7 cellular contexts compared by ENCODE assay signal in the genomic region with DNA sequence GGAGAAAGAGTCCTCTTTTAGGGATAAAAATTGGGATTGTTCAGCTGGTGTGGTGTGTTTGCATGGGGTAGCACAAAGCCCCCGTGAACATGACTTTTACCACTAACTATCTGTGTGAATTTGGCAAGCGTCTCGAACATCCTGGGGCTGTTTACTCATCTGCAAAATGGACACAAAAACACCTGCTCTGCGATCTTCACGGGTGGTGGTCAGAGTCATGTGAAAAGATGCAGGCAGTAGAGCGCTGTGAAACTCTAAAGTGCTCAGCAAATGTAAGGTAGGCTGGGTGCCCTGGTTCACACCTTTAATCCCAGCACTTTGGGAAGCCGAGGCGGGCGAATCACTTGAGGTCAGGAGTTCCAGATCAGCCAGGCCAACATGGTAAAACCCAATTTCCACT. TPM values are rescaled to one million over a fixed set of nuclear protein-coding genes. Genes with fewer than 3 reads are reported as not detected.
DNase-seq lines count a peak whose midpoint lies in the region; ATAC-seq, FAIRE-seq and TF ChIP-seq lines count a peak whose summit lies in the region.
"Not testable (repeated sequence)": the region's sequence is repeated elsewhere in the genome, so short reads cannot be mapped to it uniquely, and the experiment has no call there.
"Had no signal": no experiment of that assay in that cellular context is flagged by ENCODE, and none has a peak within 500 bp of the region (broad histone marks: within the 10 kb centered on the region; RNA-seq: fewer than 3 reads in every experiment).

No MANE protein-coding gene starts in this region.

- not testable (repeated sequence) for H3K27me3 Mint-ChIP-seq in activated B cell treated with CpG ODN at 0.5 μM for 24 hours; memory B cell; stimulated activated memory B cell treated with anti-CD40 and anti-IgM and Interleukin-4, amounts not matched to agents 10 μg/mL and 1 μg/mL and 100 μg/mL, for 72 hours

- POLR2A ChIA-PET in activated B cell treated with CpG ODN at 0.5 μM for 24 hours (lab: Charles Lee) = not testable (repeated sequence)

- ATAC-seq in activated B cell treated with CpG ODN at 0.5 μM for 24 hours (ENCODE audit: low read depth) (peak; percentile 53), memory B cell (ENCODE audit: low read depth) (peak; percentile 73)
- peak; percentile 68 for ATAC-seq in stimulated activated memory B cell treated with anti-CD40 and anti-IgM and Interleukin-4, amounts not matched to agents 10 μg/mL and 1 μg/mL and 100 μg/mL, for 72 hours

- CTCF ChIA-PET in activated B cell treated with CpG ODN at 0.5 μM for 24 hours (lab: Charles Lee) = not testable (repeated sequence)

- not testable (repeated sequence) for TF ChIP-seq POLR2A in GM12891 (IDR thresholded peaks at IDR 0.05; ENCODE audit: low read depth, low read length)

- H3K4me3 Mint-ChIP-seq in activated B cell treated with CpG ODN at 0.5 μM for 24 hours; memory B cell; stimulated activated memory B cell treated with anti-CD40 and anti-IgM and Interleukin-4, amounts not matched to agents 10 μg/mL and 1 μg/mL and 100 μg/mL, for 72 hours: not testable (repeated sequence)

- FAIRE-seq in GM12891 (lab: Jason Lieb, UNC) = peak; percentile 75

- DNase-seq in GM12891 (ENCODE audit: insufficient read length, low spot score); activated B cell treated with CpG ODN at 0.5 μM for 24 hours; memory B cell (ENCODE audit: low spot score in 2 of 2): not testable (repeated sequence)

- not testable (repeated sequence) for H3K4me1 Mint-ChIP-seq in activated B cell treated with CpG ODN at 0.5 μM for 24 hours; memory B cell; stimulated activated memory B cell treated with anti-CD40 and anti-IgM and Interleukin-4, amounts not matched to agents 10 μg/mL and 1 μg/mL and 100 μg/mL, for 72 hours

- H3K9me3 Mint-ChIP-seq in activated B cell treated with CpG ODN at 0.5 μM for 24 hours; memory B cell; stimulated activated memory B cell treated with anti-CD40 and anti-IgM and Interleukin-4, amounts not matched to agents 10 μg/mL and 1 μg/mL and 100 μg/mL, for 72 hours: not testable (repeated sequence)

- H3K27ac Mint-ChIP-seq in activated B cell treated with CpG ODN at 0.5 μM for 24 hours; memory B cell; stimulated activated memory B cell treated with anti-CD40 and anti-IgM and Interleukin-4, amounts not matched to agents 10 μg/mL and 1 μg/mL and 100 μg/mL, for 72 hours: not testable (repeated sequence)

- intact Hi-C loops in activated B cell treated with CpG ODN at 0.5 μM for 24 hours (cut with micrococcal nuclease) = not testable (repeated sequence)

- not testable (repeated sequence) for H3K36me3 Mint-ChIP-seq in activated B cell treated with CpG ODN at 0.5 μM for 24 hours (ENCODE audit: low read depth); memory B cell; stimulated activated memory B cell treated with anti-CD40 and anti-IgM and Interleukin-4, amounts not matched to agents 10 μg/mL and 1 μg/mL and 100 μg/mL, for 72 hours

- TF ChIP-seq CTCF in activated B cell treated with CpG ODN at 0.5 μM for 24 hours (IDR thresholded peaks at IDR 0.05) = not testable (repeated sequence)

RNA-seq across cellular contexts. Expression of gene NUDT4B, which starts 27.7 kb away (rescaled TPM):
- polyA plus RNA-seq in GM12891 (2012; ENCODE audit: low read depth, missing spikeins) = 2.5 TPM
- 1.9 and 3.4 TPM in 2 replicates for total RNA-seq in activated B cell treated with CpG ODN at 0.5 μM for 24 hours
- total RNA-seq: A673; Caco-2; CD8-positive, alpha-beta T cell had no signal
